In genomic region chrX:97895751-97896150, GRCh38 we compare ENCODE assay signal across 1 cellular context.
TF ChIP-seq lines count a peak whose summit lies in the region.

No MANE protein-coding gene starts in this region.

TF ChIP-seq in IMR-90, 13 proteins besides CTCF, POLR2A, EP300 and RAD21 (continued from another document):
- TF ChIP-seq, protein P1, sequence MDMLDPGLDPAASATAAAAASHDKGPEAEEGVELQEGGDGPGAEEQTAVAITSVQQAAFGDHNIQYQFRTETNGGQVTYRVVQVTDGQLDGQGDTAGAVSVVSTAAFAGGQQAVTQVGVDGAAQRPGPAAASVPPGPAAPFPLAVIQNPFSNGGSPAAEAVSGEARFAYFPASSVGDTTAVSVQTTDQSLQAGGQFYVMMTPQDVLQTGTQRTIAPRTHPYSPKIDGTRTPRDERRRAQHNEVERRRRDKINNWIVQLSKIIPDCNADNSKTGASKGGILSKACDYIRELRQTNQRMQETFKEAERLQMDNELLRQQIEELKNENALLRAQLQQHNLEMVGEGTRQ (IDR thresholded peaks at IDR 0.05; ENCODE audit: low read depth, low read length), result no peak
